ENCODE assay signal across 9 cellular contexts in genomic region chr1:153540394-153541361, GRCh38. TPM values are rescaled to one million over a fixed set of nuclear protein-coding genes. Genes with fewer than 3 reads are reported as not detected.
DNase-seq lines count a peak whose midpoint lies in the region; ATAC-seq and TF ChIP-seq lines count a peak whose summit lies in the region.
"Had no signal": no experiment of that assay in that cellular context is flagged by ENCODE, and none has a peak within 500 bp of the region (broad histone marks: within the 10 kb centered on the region; RNA-seq: fewer than 3 reads in every experiment).

S100A5 (minus strand) TSS chr1:153540934; CDS start chr1:153540191, 743 bp downstream.

- no peak for TF ChIP-seq POLR2A in vagina (IDR thresholded peaks at IDR 0.05)

- intact Hi-C loops in Calu3 (cut with micrococcal nuclease; ENCODE audit: unreplicated experiment) (no loop called here), vagina (cut with DNase I) (no loop called here)

- no peak within 1 kb of the TSS for H3K4me3 ChIP-seq in vagina

- TF ChIP-seq CTCF in Calu3 (IDR thresholded peaks at IDR 0.05; ENCODE audit: unreplicated experiment) = no peak
- no peak for TF ChIP-seq CTCF in vagina (IDR thresholded peaks at IDR 0.05)

- H3K36me3 ChIP-seq in vagina = peaks cover 0 to 7% of the 10 kb centered on the region in 2 donors

- H3K4me3 Mint-ChIP-seq in Calu3 (ENCODE audit: low read depth, unreplicated experiment) (no peak within 1 kb of the TSS), memory B cell (peak within 1 kb of the TSS; percentile 61)

- H3K27ac Mint-ChIP-seq in Calu3 (ENCODE audit: unreplicated experiment) (peak within 1 kb of the TSS; percentile 53), memory B cell (peak within 1 kb of the TSS; percentile 51)

- no TSS peak for BruUV-seq in Calu3 (replicated peaks; lab: Mats Ljungman, UMichigan)

- H3K36me3 Mint-ChIP-seq in Calu3 (ENCODE audit: insufficient read depth, unreplicated experiment) = peaks cover 41% of the 10 kb centered on the region
- peaks cover 4% of the 10 kb centered on the region for H3K36me3 Mint-ChIP-seq in memory B cell

- DNase-seq in Calu3 (no peak), NOMO-1 treated with dmso at 0.1 percent for 144 hours (lab: John Stamatoyannopoulos, UW; ENCODE audit: unreplicated experiment) (peak; percentile 76), memory B cell (ENCODE audit: low spot score in 2 of 2) (no peak), vagina (ENCODE audit: extremely low spot score in 2 of 2) (peak in 1 of 2 donors; percentile 91), DMS79 (lab: John Stamatoyannopoulos, UW) (no peak), DMS153 treated with DMSO at 0.1 percent for 48 hours (lab: John Stamatoyannopoulos, UW; ENCODE audit: unreplicated experiment) (no peak), NCI-H2029 (lab: John Stamatoyannopoulos, UW) (no peak)
- DNase-seq in activated effector memory CD4-positive, alpha-beta T cell treated with Interleukin-2 at 50 U/mL for 16 hours = peak; percentile 60

- no peaks in the 10 kb centered on the region for H3K9me3 ChIP-seq in vagina

- no peaks in the 10 kb centered on the region for H3K27me3 ChIP-seq in vagina

- CTCF ChIA-PET in Calu3 (lab: Charles Lee) = interaction anchor here (0.5 to 1.6 kb wide), 5 partner anchors 26 to 168 kb away, joined by 3 to 12 read pairs (median 4); partner anchors contain the start of gene S100A16

- peaks cover 91% of the 10 kb centered on the region for H3K4me1 Mint-ChIP-seq in Calu3 (ENCODE audit: low read depth, unreplicated experiment)
- H3K4me1 Mint-ChIP-seq in memory B cell = peaks cover 58% of the 10 kb centered on the region

- H3K9me3 Mint-ChIP-seq in Calu3 (ENCODE audit: low read depth, unreplicated experiment) (no peaks in the 10 kb centered on the region), memory B cell (no peaks in the 10 kb centered on the region)

- peaks cover 82% of the 10 kb centered on the region for H3K4me1 ChIP-seq in vagina

- peak within 1 kb of the TSS; percentile 99 for H3K27ac ChIP-seq in vagina

- ATAC-seq in memory B cell (ENCODE audit: low read depth) = peak; percentile 35

- no peaks in the 10 kb centered on the region for H3K27me3 Mint-ChIP-seq in Calu3 (ENCODE audit: unreplicated experiment)
- H3K27me3 Mint-ChIP-seq in memory B cell = no peaks in the 10 kb centered on the region

RNA-seq across cellular contexts. Expression of gene S100A5, which starts in this region (rescaled TPM):
- not detected in 2 replicates for total RNA-seq in Calu3 (2022)
- total RNA-seq in vagina = not detected
- total RNA-seq: skeletal muscle tissue had no signal

Comparison
In these comparisons a context has a peak if more than half of its experiments do, and no peak if none do; other contexts are left out.
1. DNase-seq: peak in NOMO-1 treated with dmso at 0.1 percent for 144 hours (single experiment) and activated effector memory CD4-positive, alpha-beta T cell treated with Interleukin-2 at 50 U/mL for 16 hours (single experiment); none in Calu3 (single experiment), memory B cell (0 of 2), DMS79 (single experiment), DMS153 treated with DMSO at 0.1 percent for 48 hours (single experiment) and NCI-H2029 (single experiment).